Comparison of ENCODE assay signal across 17 cellular contexts in genomic region chr11:2515401-2516275, GRCh38.
DNase-seq lines count a peak whose midpoint lies in the region; ATAC-seq, FAIRE-seq and TF ChIP-seq lines count a peak whose summit lies in the region.
"Had no signal": no experiment of that assay in that cellular context is flagged by ENCODE, and none has a peak within 500 bp of the region (broad histone marks: within the 10 kb centered on the region; RNA-seq: fewer than 3 reads in every experiment).

No MANE protein-coding gene starts in this region.

- TF ChIP-seq CTCF in SK-N-SH (IDR thresholded peaks at IDR 0.05) (no peak), kidney (IDR thresholded peaks at IDR 0.05; ENCODE audit: borderline replicate concordance, extremely low read depth, insufficient read depth) (no peak), sigmoid colon (IDR thresholded peaks at IDR 0.05) (no peak), nephron progenitor cell (IDR thresholded peaks at IDR 0.05) (no peak)

- H3K4me3 ChIP-seq in SK-N-SH (ENCODE audit: low read depth in 2 of 2, low read length in 1 of 2) (no peak overlapping the region), kidney (ENCODE audit: low read length in 2 of 2) (no peak overlapping the region), sigmoid colon (no peak overlapping the region)

- H3K27ac Mint-ChIP-seq in activated T-helper 2 cell treated with anti-CD3 and anti-CD28 coated beads, Interferon-gamma antibody, Interleukin-2, Interleukin-4, amounts not matched to agents 10 μg/mL and 5 μg/mL and 100 μg/mL, durations not matched to agents 14 hours and 24 hours and 36 hours = no peak overlapping the region
- no peak overlapping the region for H3K27ac Mint-ChIP-seq in nephron progenitor cell
- H3K27ac Mint-ChIP-seq: CD8-positive, alpha-beta memory T cell had no signal

- no peaks in the 10 kb centered on the region for H3K27me3 Mint-ChIP-seq in activated T-helper 2 cell treated with anti-CD3 and anti-CD28 coated beads, Interferon-gamma antibody, Interleukin-2, Interleukin-4, amounts not matched to agents 10 μg/mL and 5 μg/mL and 100 μg/mL, durations not matched to agents 14 hours and 24 hours and 36 hours (ENCODE audit: low read depth)
- peaks cover 8% of the 10 kb centered on the region for H3K27me3 Mint-ChIP-seq in nephron progenitor cell (ENCODE audit: low read depth, poor library complexity)
- H3K27me3 Mint-ChIP-seq: CD8-positive, alpha-beta memory T cell; naive thymus-derived CD4-positive, alpha-beta T cell had no signal

- no peaks in the 10 kb centered on the region for H3K9me3 Mint-ChIP-seq in activated T-helper 2 cell treated with anti-CD3 and anti-CD28 coated beads, Interferon-gamma antibody, Interleukin-2, Interleukin-4, amounts not matched to agents 10 μg/mL and 5 μg/mL and 100 μg/mL, durations not matched to agents 14 hours and 24 hours and 36 hours
- H3K9me3 Mint-ChIP-seq in nephron progenitor cell = no peaks in the 10 kb centered on the region
- H3K9me3 Mint-ChIP-seq: CD8-positive, alpha-beta memory T cell; naive thymus-derived CD4-positive, alpha-beta T cell had no signal

- no peak overlapping the region for H3K27ac ChIP-seq in SK-N-SH (ENCODE audit: low read depth in 2 of 2, low read length in 1 of 2)
- no peak overlapping the region for H3K27ac ChIP-seq in kidney (ENCODE audit: low read depth in 2 of 2, low read length in 2 of 2)
- H3K27ac ChIP-seq in sigmoid colon = no peak overlapping the region
- H3K27ac ChIP-seq: 22Rv1 had no signal

- 27% methylated on average over 7 of the region's 25 CpGs for WGBS in SK-N-SH (ENCODE audit: low lambda C conversion rate)
- WGBS in sigmoid colon, 2 donors = 94 to 96% methylated on average over 25 of the region's 25 CpGs

- H3F3A ChIP-seq in SK-N-SH (replicated peaks; ENCODE audit: insufficient read depth) = no peaks in the 10 kb centered on the region

- no peak overlapping the region for H3K4me3 Mint-ChIP-seq in activated T-helper 2 cell treated with anti-CD3 and anti-CD28 coated beads, Interferon-gamma antibody, Interleukin-2, Interleukin-4, amounts not matched to agents 10 μg/mL and 5 μg/mL and 100 μg/mL, durations not matched to agents 14 hours and 24 hours and 36 hours (ENCODE audit: low read depth)
- H3K4me3 Mint-ChIP-seq in nephron progenitor cell = no peak overlapping the region
- H3K4me3 Mint-ChIP-seq: CD8-positive, alpha-beta memory T cell; naive thymus-derived CD4-positive, alpha-beta T cell had no signal

- DNase-seq in SK-N-SH (peak; percentile 15), kidney (peak; percentile 64), sigmoid colon (peak; percentile 47), nephron progenitor cell (no peak), DMS114 treated with DMSO at 0.1 percent for 48 hours (lab: John Stamatoyannopoulos, UW; ENCODE audit: unreplicated experiment) (no peak), NCI-H1417 (lab: John Stamatoyannopoulos, UW) (no peak)
- peak; percentile 6 for DNase-seq in activated T-helper 2 cell treated with anti-CD3 and anti-CD28 coated beads, Interferon-gamma antibody, Interleukin-2, Interleukin-4, amounts not matched to agents 10 μg/mL and 5 μg/mL and 100 μg/mL, durations not matched to agents 14 hours and 24 hours and 36 hours (ENCODE audit: low spot score)
- DNase-seq: anterior cingulate cortex, foreskin fibroblast, GF-D8, NCI-H1436, T1000 had no signal

- POLR2A ChIA-PET in SK-N-SH (lab: Yijun Ruan, JAX) = interaction anchor here (0.6 kb wide), 1 partner anchor 94 kb away, joined by 4 read pairs; no protein-coding TSS in a partner anchor

- H3K79me2 ChIP-seq in SK-N-SH (ENCODE audit: insufficient read depth) = no peaks in the 10 kb centered on the region

- no peaks in the 10 kb centered on the region for H3K4me1 Mint-ChIP-seq in activated T-helper 2 cell treated with anti-CD3 and anti-CD28 coated beads, Interferon-gamma antibody, Interleukin-2, Interleukin-4, amounts not matched to agents 10 μg/mL and 5 μg/mL and 100 μg/mL, durations not matched to agents 14 hours and 24 hours and 36 hours (ENCODE audit: low read depth)
- H3K4me1 Mint-ChIP-seq in nephron progenitor cell = peaks cover 4% of the 10 kb centered on the region
- H3K4me1 Mint-ChIP-seq: CD8-positive, alpha-beta memory T cell had no signal

- H3K4me2 ChIP-seq in SK-N-SH = no peak overlapping the region

- CTCF ChIA-PET in SK-N-SH (lab: Yijun Ruan, JAX) = interaction anchor here (0.9 to 5.5 kb wide), 3 partner anchors 16 to 95 kb away, joined by 3 to 21 read pairs (median 8); no protein-coding TSS in a partner anchor

- H3K36me3 ChIP-seq in SK-N-SH (replicated peaks in 1 of 2; ENCODE audit: control insufficient read depth in 1 of 2, insufficient read depth in 2 of 2, low read length in 1 of 2) = no peaks in the 10 kb centered on the region
- H3K36me3 ChIP-seq in kidney (ENCODE audit: control insufficient read depth in 1 of 2, insufficient read depth in 2 of 2, low read length in 2 of 2) = no peaks in the 10 kb centered on the region
- H3K36me3 ChIP-seq in sigmoid colon = no peaks in the 10 kb centered on the region

- H3K9ac ChIP-seq in SK-N-SH (no peak overlapping the region), kidney (ENCODE audit: low read length in 2 of 2) (no peak overlapping the region)

- no peak for TF ChIP-seq EP300 in SK-N-SH (IDR thresholded peaks at IDR 0.05; ENCODE audit: borderline replicate concordance in 1 of 2, low read depth in 1 of 2, low read length in 1 of 2)
- no peak for TF ChIP-seq EP300 in sigmoid colon (IDR thresholded peaks at IDR 0.05)

- no peak overlapping the region for H2AFZ ChIP-seq in SK-N-SH (ENCODE audit: low read depth)

- H3K4me1 ChIP-seq in SK-N-SH (ENCODE audit: control insufficient read depth in 1 of 2, insufficient read depth in 2 of 2, low read depth in 1 of 2, low read length in 1 of 2) (peaks cover 0 to 8% of the 10 kb centered on the region in 2 experiments; a peak in 1 of 4 replicates), kidney (ENCODE audit: control insufficient read depth in 1 of 2, insufficient read depth in 1 of 2, low read depth in 1 of 2, low read length in 2 of 2) (peaks cover 0 to 14% of the 10 kb centered on the region in 2 donors), sigmoid colon (no peaks in the 10 kb centered on the region)

- TF ChIP-seq RAD21 in SK-N-SH (IDR thresholded peaks at IDR 0.05; ENCODE audit: low read length) = no peak

- ATAC-seq in SK-N-SH treated with all-trans-retinoic acid at 6 μM for 48 hours = no peak
- ATAC-seq: naive thymus-derived CD4-positive, alpha-beta T cell had no signal

- H3K9me3 ChIP-seq in SK-N-SH (no peaks in the 10 kb centered on the region), kidney (ENCODE audit: control insufficient read depth in 1 of 2, low read length in 2 of 2) (no peaks in the 10 kb centered on the region), sigmoid colon (no peaks in the 10 kb centered on the region)

- H3K9me2 ChIP-seq in SK-N-SH = no peaks in the 10 kb centered on the region

- H4K20me1 ChIP-seq in SK-N-SH (ENCODE audit: insufficient read depth) = no peaks in the 10 kb centered on the region

- H3K36me3 Mint-ChIP-seq in activated T-helper 2 cell treated with anti-CD3 and anti-CD28 coated beads, Interferon-gamma antibody, Interleukin-2, Interleukin-4, amounts not matched to agents 10 μg/mL and 5 μg/mL and 100 μg/mL, durations not matched to agents 14 hours and 24 hours and 36 hours (ENCODE audit: low read depth) = no peaks in the 10 kb centered on the region
- no peaks in the 10 kb centered on the region for H3K36me3 Mint-ChIP-seq in nephron progenitor cell (ENCODE audit: low read depth)
- H3K36me3 Mint-ChIP-seq: CD8-positive, alpha-beta memory T cell; naive thymus-derived CD4-positive, alpha-beta T cell had no signal

- FAIRE-seq in kidney (lab: Jason Lieb, UNC) = no peak
- FAIRE-seq: keratinocyte had no signal

- no peak for TF ChIP-seq POLR2A in sigmoid colon (IDR thresholded peaks at IDR 0.05)

- H3K27me3 ChIP-seq in SK-N-SH (ENCODE audit: insufficient read depth) (no peaks in the 10 kb centered on the region), sigmoid colon (no peaks in the 10 kb centered on the region)

- intact Hi-C loops in activated T-helper 2 cell treated with anti-CD3 and anti-CD28 coated beads, Interferon-gamma antibody, Interleukin-2, Interleukin-4, amounts not matched to agents 10 μg/mL and 5 μg/mL and 100 μg/mL, durations not matched to agents 14 hours and 24 hours and 36 hours (cut with micrococcal nuclease) = no loop called here
- intact Hi-C loops in kidney (cut with DNase I) = no loop called here
- intact Hi-C loops in sigmoid colon (cut with DNase I) = no loop called here

TF ChIP-seq in SK-N-SH, 30 proteins besides CTCF, POLR2A, EP300 and RAD21 (continues in another document):
- no peak for TF ChIP-seq POLR2AphosphoS5 (IDR thresholded peaks at IDR 0.05; ENCODE audit: low read depth, low read length)
- no peak for TF ChIP-seq MEF2A (IDR thresholded peaks at IDR 0.05; ENCODE audit: borderline replicate concordance, low read depth)
- no peak for TF ChIP-seq YY1 (IDR thresholded peaks at IDR 0.05; ENCODE audit: low read depth)
- TF ChIP-seq GATA2 (CRISPR knock-in tag; IDR thresholded peaks at IDR 0.05) = no peak
- no peak for TF ChIP-seq USF1 (IDR thresholded peaks at IDR 0.05; ENCODE audit: borderline replicate concordance, low read depth)
- no peak for TF ChIP-seq MXI1 (IDR thresholded peaks at IDR 0.05; ENCODE audit: low read depth, low read length)
- no peak for TF ChIP-seq SMC3 (IDR thresholded peaks at IDR 0.05; ENCODE audit: low read depth, low read length)

TF ChIP-seq in SK-N-SH treated with all-trans-retinoic acid at 6 μM for 48 hours, 23 proteins besides CTCF, POLR2A, EP300 and RAD21:
- no peak for TF ChIP-seq ZFP3 (CRISPR knock-in tag; IDR thresholded peaks at IDR 0.05)
- TF ChIP-seq ZNF8 (CRISPR knock-in tag; IDR thresholded peaks at IDR 0.05) = no peak
- no peak for TF ChIP-seq RARB (CRISPR knock-in tag; IDR thresholded peaks at IDR 0.05)

Comparison
In these comparisons a context has a peak if more than half of its experiments do, and no peak if none do; other contexts are left out.
1. DNase-seq: peak in SK-N-SH (single experiment), activated T-helper 2 cell treated with anti-CD3 and anti-CD28 coated beads, Interferon-gamma antibody, Interleukin-2, Interleukin-4, amounts not matched to agents 10 μg/mL and 5 μg/mL and 100 μg/mL, durations not matched to agents 14 hours and 24 hours and 36 hours (single experiment), kidney (single experiment) and sigmoid colon (single experiment); none in nephron progenitor cell (single experiment), DMS114 treated with DMSO at 0.1 percent for 48 hours (single experiment) and NCI-H1417 (0 of 3).